1 cellular context compared by ENCODE assay signal in the genomic region with DNA sequence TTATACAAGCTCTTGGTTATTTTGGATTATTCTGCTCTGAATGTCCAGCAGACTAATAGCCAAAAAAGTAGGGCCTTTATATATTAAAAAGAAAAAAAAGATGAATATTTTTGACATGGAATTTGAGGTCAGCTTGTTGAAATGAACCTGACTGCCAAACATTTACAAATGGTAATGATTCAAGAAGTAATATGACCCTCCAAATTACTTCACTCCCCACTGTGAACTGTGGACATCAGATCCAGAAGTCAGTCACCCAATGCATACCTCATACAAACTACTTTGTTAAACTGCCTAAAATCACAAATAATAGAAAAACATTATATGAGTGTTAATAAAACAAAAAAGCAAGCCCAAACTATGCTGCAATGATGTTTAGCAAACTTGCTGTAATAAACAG.
TF ChIP-seq lines count a peak whose summit lies in the region.

No MANE protein-coding gene starts in this region.

TF ChIP-seq in GM23338, 12 proteins besides CTCF, POLR2A, EP300 and RAD21 (continued from another document):
- TF ChIP-seq NANOG (IDR thresholded peaks at IDR 0.05; ENCODE audit: borderline replicate concordance) = no peak
